8 cellular contexts compared by ENCODE assay signal in genomic region chr16:4765511-4766474, GRCh38. TPM values are rescaled to one million over a fixed set of nuclear protein-coding genes. Genes with fewer than 3 reads are reported as not detected.
DNase-seq lines count a peak whose midpoint lies in the region; ATAC-seq and TF ChIP-seq lines count a peak whose summit lies in the region.

No MANE protein-coding gene starts in this region.

- CTCF ChIA-PET in HCT116 (lab: Charles Lee): no interaction called here

- no peak for ATAC-seq in HCT116
- ATAC-seq in GM18858 (IDR thresholded peaks at IDR 0.05; ENCODE audit: unreplicated experiment): no peak
- no peak for ATAC-seq in HG03108 (IDR thresholded peaks at IDR 0.05; ENCODE audit: unreplicated experiment)

- no peak for TF ChIP-seq RAD21 in HCT116 (IDR thresholded peaks at IDR 0.05; ENCODE audit: low read depth)

- peak overlapping the region; percentile 70 for H3K27ac Mint-ChIP-seq in glutamatergic neuron (ENCODE audit: unreplicated experiment)

- TSS peak; percentile 48 for BruUV-seq in HCT116 (replicated peaks; lab: Mats Ljungman, UMichigan)

- no peak for TF ChIP-seq POLR2A in HCT116 (IDR thresholded peaks at IDR 0.05; ENCODE audit: borderline replicate concordance, extremely low read depth, insufficient read depth, insufficient read length)

- H3K36me3 ChIP-seq in HCT116 (ENCODE audit: control insufficient read depth in 1 of 2, insufficient read depth in 2 of 2, low read length in 2 of 2) (peaks cover 14 to 17% of the 10 kb centered on the region in 2 experiments; a peak in 3 of 4 replicates), WERI-Rb-1 (peaks cover 41% of the 10 kb centered on the region), skeletal muscle satellite cell (ENCODE audit: insufficient read depth, low read length) (peaks cover 32% of the 10 kb centered on the region)

- POLR2A ChIA-PET in HCT116 (lab: Charles Lee): no interaction called here

- no peak overlapping the region for H2AFZ ChIP-seq in HCT116 (ENCODE audit: low read depth, low read length, poor library complexity, severe bottlenecking)

- H3K4me1 ChIP-seq in HCT116 (ENCODE audit: control insufficient read depth in 1 of 2, insufficient read depth in 2 of 2, low read length in 2 of 2): peaks cover 12 to 23% of the 10 kb centered on the region in 2 experiments
- peaks cover 18% of the 10 kb centered on the region for H3K4me1 ChIP-seq in skeletal muscle satellite cell (ENCODE audit: control insufficient read depth, insufficient read depth, low read length)

- peaks cover 21% of the 10 kb centered on the region; the same call in 1 of the 2 replicates for H3K79me2 ChIP-seq in HCT116 (ENCODE audit: insufficient read depth, low read length)

- TF ChIP-seq CTCF in HCT116 (IDR thresholded peaks at IDR 0.05 in 2 of 3, conservative IDR thresholded peaks at IDR 0.05 in 1 of 3; ENCODE audit: borderline replicate concordance in 1 of 3, insufficient read depth in 1 of 3, low read depth in 2 of 3, low read length in 2 of 3) (no peak), WERI-Rb-1 (IDR thresholded peaks at IDR 0.05; ENCODE audit: low read depth, low read length) (no peak), glutamatergic neuron (IDR thresholded peaks at IDR 0.05; ENCODE audit: partially characterized antibody, unreplicated experiment) (no peak)

- H3K4me3 ChIP-seq in HCT116 (replicated peaks in 1 of 2; ENCODE audit: low read depth in 1 of 2, low read length in 2 of 2): peak overlapping the region; percentile 92 to 93
- H3K4me3 ChIP-seq in WERI-Rb-1 (ENCODE audit: low read depth, low read length): peak overlapping the region; percentile 93
- H3K4me3 ChIP-seq in skeletal muscle satellite cell (ENCODE audit: low read length): peak overlapping the region; percentile 97

- H4K20me1 ChIP-seq in HCT116 (ENCODE audit: insufficient read depth): no peaks in the 10 kb centered on the region

- H3K27me3 Mint-ChIP-seq in glutamatergic neuron (ENCODE audit: unreplicated experiment): no peaks in the 10 kb centered on the region

- intact Hi-C loops in HCT116 (cut with micrococcal nuclease): loop anchor here (2.0 to 5.0 kb wide), 2 partner anchors 31 to 182 kb away; partner anchors contain the start of genes ANKS3 and DNAAF8

- RAD21 ChIA-PET in HCT116 (lab: Charles Lee; ENCODE audit: low non-redundant PET in 1 of 2, low total read pairs in 2 of 2, uncharacterized antibody in 2 of 2, unreplicated experiment in 2 of 2): no interaction called here

- H3K27ac ChIP-seq in HCT116 (ENCODE audit: low read depth, low read length): peak overlapping the region; percentile 56
- peak overlapping the region; percentile 77 for H3K27ac ChIP-seq in WERI-Rb-1

- H3K27me3 ChIP-seq in HCT116 (ENCODE audit: insufficient read depth, low read length): no peaks in the 10 kb centered on the region
- H3K27me3 ChIP-seq in WERI-Rb-1 (ENCODE audit: insufficient read depth, low read depth, severe bottlenecking): no peaks in the 10 kb centered on the region
- H3K27me3 ChIP-seq in skeletal muscle satellite cell (ENCODE audit: control insufficient read depth, insufficient read depth, low read length): no peaks in the 10 kb centered on the region

- no peaks in the 10 kb centered on the region for H3K36me3 Mint-ChIP-seq in glutamatergic neuron (ENCODE audit: unreplicated experiment)

- peaks cover 7% of the 10 kb centered on the region for H3K4me1 Mint-ChIP-seq in glutamatergic neuron (ENCODE audit: low read depth, unreplicated experiment)

- no peaks in the 10 kb centered on the region for H3K9me3 ChIP-seq in HCT116 (ENCODE audit: control insufficient read depth in 1 of 2, insufficient read depth in 1 of 2, low read depth in 1 of 2, low read length in 2 of 2)
- H3K9me3 ChIP-seq in WERI-Rb-1 (ENCODE audit: severe bottlenecking): no peaks in the 10 kb centered on the region
- H3K9me3 ChIP-seq in skeletal muscle satellite cell (replicated peaks; ENCODE audit: low read length): no peaks in the 10 kb centered on the region

- peak overlapping the region; percentile 82 for H3K4me2 ChIP-seq in HCT116 (ENCODE audit: low read length)
- H3K4me2 ChIP-seq in skeletal muscle satellite cell (ENCODE audit: low read length): peak overlapping the region; percentile 88

- H3K9me3 Mint-ChIP-seq in glutamatergic neuron (ENCODE audit: unreplicated experiment): peaks cover 5% of the 10 kb centered on the region

- DNase-seq in HCT116 (ENCODE audit: low read depth, low spot score) (no peak), WERI-Rb-1 (no peak), glutamatergic neuron (no peak), UCSD-AML1 (lab: John Stamatoyannopoulos, UW; ENCODE audit: unreplicated experiment) (no peak), T-helper 9 cell (no peak)

- peak overlapping the region; percentile 85 for H3K4me3 Mint-ChIP-seq in glutamatergic neuron (ENCODE audit: unreplicated experiment)

- H3K9me2 ChIP-seq in HCT116 (ENCODE audit: insufficient read depth): no peaks in the 10 kb centered on the region

- H3K9ac ChIP-seq in HCT116 (ENCODE audit: low read length) (peak overlapping the region; percentile 91), skeletal muscle satellite cell (ENCODE audit: low read depth, low read length) (peak overlapping the region; percentile 98)

TF ChIP-seq in HCT116, 20 proteins besides CTCF, POLR2A, EP300 and RAD21:
- TF ChIP-seq ZNF274 (IDR thresholded peaks at IDR 0.05; ENCODE audit: low read depth, low read length) (no peak), ELF1 (IDR thresholded peaks at IDR 0.05; ENCODE audit: borderline replicate concordance, low read depth) (no peak), CEBPB (IDR thresholded peaks at IDR 0.05; ENCODE audit: low read depth) (no peak)

RNA-seq across cellular contexts. Expression of gene ZNF500, which starts 1.2 kb away (rescaled TPM):
- 20.1 TPM for total RNA-seq in HCT116 (2021; ENCODE audit: unreplicated experiment)
- 6.2 and 8.5 TPM in 2 replicates for polyA plus RNA-seq in HCT116 (2012)
- 19.8 TPM for total RNA-seq in glutamatergic neuron (ENCODE audit: unreplicated experiment)
- total RNA-seq in skeletal muscle satellite cell (2012; rRNA removed): 9.6 and 12.4 TPM in 2 replicates

RNA-seq across cellular contexts. Expression of gene SEPTIN12, which starts 22.4 kb away (rescaled TPM):
- total RNA-seq in HCT116 (2021; ENCODE audit: unreplicated experiment) (not detected), glutamatergic neuron (ENCODE audit: unreplicated experiment) (0.96 TPM)
- polyA plus RNA-seq in HCT116 (2012): 0.10 TPM in 1 of 2 replicates, not detected in the other
- not detected in 2 replicates for total RNA-seq in skeletal muscle satellite cell (2012; rRNA removed)

RNA-seq across cellular contexts. Expression of gene SMIM22, which starts 29.4 kb away (rescaled TPM):
- total RNA-seq in HCT116 (2021; ENCODE audit: unreplicated experiment) (3.3 TPM), glutamatergic neuron (ENCODE audit: unreplicated experiment) (not detected)
- polyA plus RNA-seq in HCT116 (2012): 3.8 and 5.2 TPM in 2 replicates
- total RNA-seq in skeletal muscle satellite cell (2012; rRNA removed): not detected in 2 replicates

RNA-seq across cellular contexts. Expression of gene DNAAF8, which starts 31.5 kb away (rescaled TPM):
- 1.0 TPM for total RNA-seq in HCT116 (2021; ENCODE audit: unreplicated experiment)
- polyA plus RNA-seq in HCT116 (2012): 0.39 and 0.72 TPM in 2 replicates
- total RNA-seq in glutamatergic neuron (ENCODE audit: unreplicated experiment): 0.59 TPM
- total RNA-seq in skeletal muscle satellite cell (2012; rRNA removed): 0.44 and 0.51 TPM in 2 replicates

RNA-seq across cellular contexts. Expression of gene ANKS3, which starts 31.7 kb away (rescaled TPM):
- total RNA-seq in HCT116 (2021; ENCODE audit: unreplicated experiment): 25.5 TPM
- 10.2 and 11.9 TPM in 2 replicates for polyA plus RNA-seq in HCT116 (2012)
- 43.5 TPM for total RNA-seq in glutamatergic neuron (ENCODE audit: unreplicated experiment)
- 14.0 and 20.3 TPM in 2 replicates for total RNA-seq in skeletal muscle satellite cell (2012; rRNA removed)
